Comparison of ENCODE assay signal across 16 cellular contexts in the genomic region with DNA sequence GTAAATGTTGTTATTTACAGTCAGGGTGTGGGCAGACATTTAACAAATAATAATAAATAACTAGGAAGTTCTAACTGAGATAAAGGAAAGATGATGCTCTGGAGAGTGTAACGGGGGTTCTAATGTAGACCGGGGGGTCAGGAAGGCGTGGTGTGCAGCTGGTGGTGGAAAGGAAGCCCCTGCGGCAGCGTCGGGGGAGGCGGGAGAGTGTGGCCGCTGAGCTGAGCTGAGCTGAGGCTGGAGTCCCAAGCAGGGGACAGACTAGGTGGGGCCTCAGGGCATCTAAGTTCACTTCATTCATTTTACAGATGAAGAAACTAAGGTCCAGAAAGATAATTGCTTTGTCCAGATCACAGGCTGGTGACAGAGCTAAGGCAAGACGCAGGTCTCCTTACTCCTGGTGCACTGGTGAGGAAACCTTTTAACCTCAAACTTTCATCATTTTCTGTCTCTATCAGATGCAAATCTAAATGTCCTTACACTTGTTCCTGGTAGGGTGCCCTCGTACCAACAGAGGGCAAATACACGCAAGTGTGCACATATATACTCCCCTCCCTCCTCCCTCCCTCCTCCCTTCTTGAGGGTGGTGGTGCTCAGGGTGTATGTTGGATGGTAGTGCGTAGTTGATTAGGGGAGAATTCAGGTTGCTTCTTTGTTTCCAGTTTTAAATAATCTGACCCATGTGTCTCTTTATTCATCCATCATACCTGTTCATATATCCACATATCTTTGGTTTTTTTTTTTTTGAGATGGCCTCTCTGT. TPM values are rescaled to one million over a fixed set of nuclear protein-coding genes. Genes with fewer than 3 reads are reported as not detected.
A peak's percentile ranks its signal among the peaks of the same experiment; 100 is the strongest.
DNase-seq lines count a peak whose midpoint lies in the region; ATAC-seq and TF ChIP-seq lines count a peak whose summit lies in the region.
"Had no signal": no experiment of that assay in that cellular context is flagged by ENCODE, and none has a peak within 500 bp of the region (broad histone marks: within the 10 kb centered on the region; RNA-seq: fewer than 3 reads in every experiment).

No MANE protein-coding gene starts in this region.

- TF ChIP-seq CTCF in glutamatergic neuron (IDR thresholded peaks at IDR 0.05; ENCODE audit: partially characterized antibody, unreplicated experiment) (no peak), esophagus muscularis mucosa (IDR thresholded peaks at IDR 0.05) (no peak), dorsolateral prefrontal cortex (IDR thresholded peaks at IDR 0.05 in 54 of 56, conservative IDR thresholded peaks at IDR 0.05 in 2 of 56; ENCODE audit: low read depth in 1 of 56, partially characterized antibody in 56 of 56) (no peak)

- no peak overlapping the region for H3K4me3 Mint-ChIP-seq in stimulated activated naive CD8-positive, alpha-beta T cell treated with anti-CD3 and anti-CD28 coated beads, Interleukin-15, amount 100 ng/mL, for 72 hours
- H3K4me3 Mint-ChIP-seq in glutamatergic neuron (ENCODE audit: unreplicated experiment): no peak overlapping the region
- H3K4me3 Mint-ChIP-seq: CD4-positive, alpha-beta T cell; H9 had no signal

- intact Hi-C loops in esophagus muscularis mucosa (cut with DNase I): no loop called here
- intact Hi-C loops in dorsolateral prefrontal cortex (cut with DNase I): no loop called here

- H3K4me3 ChIP-seq in esophagus muscularis mucosa: no peak overlapping the region
- H3K4me3 ChIP-seq in dorsolateral prefrontal cortex: no peak overlapping the region

- WGBS in esophagus muscularis mucosa: 58% methylated on average over 12 of the region's 12 CpGs

- peaks cover 35% of the 10 kb centered on the region for H3K27me3 Mint-ChIP-seq in stimulated activated naive CD8-positive, alpha-beta T cell treated with anti-CD3 and anti-CD28 coated beads, Interleukin-15, amount 100 ng/mL, for 72 hours
- H3K27me3 Mint-ChIP-seq in glutamatergic neuron (ENCODE audit: unreplicated experiment): peaks cover 2% of the 10 kb centered on the region

- peaks cover 0 to 12% (median 7%) of the 10 kb centered on the region in 4 donors for H3K4me1 ChIP-seq in esophagus muscularis mucosa

- DNase-seq in stimulated activated naive CD8-positive, alpha-beta T cell treated with anti-CD3 and anti-CD28 coated beads, Interleukin-15, amount 100 ng/mL, for 72 hours: no peak
- DNase-seq in stimulated activated naive CD8-positive, alpha-beta T cell treated with anti-CD3 and anti-CD28 coated beads, Interleukin-15, Interleukin-2, amounts not matched to agents 100 U/mL and 50 U/mL, for 24 hours: no peak
- DNase-seq in Kasumi-1 (lab: John Stamatoyannopoulos, UW): peak; percentile 13 to 33
- peak; percentile 26 for DNase-seq in glutamatergic neuron
- DNase-seq in esophagus muscularis mucosa (ENCODE audit: extremely low spot score): no peak
- no peak for DNase-seq in dorsolateral prefrontal cortex
- DNase-seq: ACHN; BE2C; Caco-2; CD4-positive, alpha-beta T cell; GDM1; GOT3; H9; IMR-90 had no signal

- peak; percentile 77 for ATAC-seq in stimulated activated naive CD8-positive, alpha-beta T cell treated with anti-CD3 and anti-CD28 coated beads, Interleukin-15, amount 100 ng/mL, for 72 hours
- no peak for ATAC-seq in stimulated activated naive CD8-positive, alpha-beta T cell treated with anti-CD3 and anti-CD28 coated beads, Interleukin-15, Interleukin-2, amounts not matched to agents 100 U/mL and 50 U/mL, for 24 hours
- ATAC-seq in GM21825 (IDR thresholded peaks at IDR 0.05; ENCODE audit: unreplicated experiment): no peak

- no peaks in the 10 kb centered on the region for H3K9me3 Mint-ChIP-seq in stimulated activated naive CD8-positive, alpha-beta T cell treated with anti-CD3 and anti-CD28 coated beads, Interleukin-15, amount 100 ng/mL, for 72 hours
- peaks cover 3% of the 10 kb centered on the region for H3K9me3 Mint-ChIP-seq in glutamatergic neuron (ENCODE audit: unreplicated experiment)
- H3K9me3 Mint-ChIP-seq: CD4-positive, alpha-beta T cell; H9 had no signal

- no peaks in the 10 kb centered on the region for H3K9me3 ChIP-seq in esophagus muscularis mucosa
- H3K9me3 ChIP-seq: BE2C, Caco-2 had no signal

- peaks cover 7% of the 10 kb centered on the region for H3K4me1 Mint-ChIP-seq in stimulated activated naive CD8-positive, alpha-beta T cell treated with anti-CD3 and anti-CD28 coated beads, Interleukin-15, amount 100 ng/mL, for 72 hours
- H3K4me1 Mint-ChIP-seq in glutamatergic neuron (ENCODE audit: low read depth, unreplicated experiment): peaks cover 28% of the 10 kb centered on the region

- TF ChIP-seq EP300 in esophagus muscularis mucosa (IDR thresholded peaks at IDR 0.05): no peak

- no peaks in the 10 kb centered on the region for H3K36me3 Mint-ChIP-seq in glutamatergic neuron (ENCODE audit: unreplicated experiment)

- H3K27me3 ChIP-seq in esophagus muscularis mucosa: no peaks in the 10 kb centered on the region
- peaks cover 0 to 5% (median 0%) of the 10 kb centered on the region in 45 donors for H3K27me3 ChIP-seq in dorsolateral prefrontal cortex
- H3K27me3 ChIP-seq: BE2C had no signal

- H3K27ac ChIP-seq in esophagus muscularis mucosa (replicated peaks in 1 of 4) (no peak overlapping the region), dorsolateral prefrontal cortex (no peak overlapping the region)
- H3K27ac ChIP-seq: C4-2B had no signal

- H3K27ac Mint-ChIP-seq in stimulated activated naive CD8-positive, alpha-beta T cell treated with anti-CD3 and anti-CD28 coated beads, Interleukin-15, amount 100 ng/mL, for 72 hours: peak overlapping the region in 1 of 2 donors; percentile 33
- H3K27ac Mint-ChIP-seq in glutamatergic neuron (ENCODE audit: unreplicated experiment): no peak overlapping the region
- H3K27ac Mint-ChIP-seq: CD4-positive, alpha-beta T cell had no signal

- no peak for TF ChIP-seq POLR2A in esophagus muscularis mucosa (IDR thresholded peaks at IDR 0.05; ENCODE audit: low read depth)

- no peaks in the 10 kb centered on the region for H3K36me3 ChIP-seq in esophagus muscularis mucosa
- H3K36me3 ChIP-seq: BE2C had no signal

RNA-seq across cellular contexts. Expression of a gene that starts 44.2 kb away (rescaled TPM):
- total RNA-seq in glutamatergic neuron (ENCODE audit: unreplicated experiment) (2.4 TPM), esophagus muscularis mucosa (1 to 10 TPM in 2 of 4 donors, under 1 TPM in 2; 0.13 to 3.7 (median 1.3) TPM), dorsolateral prefrontal cortex (10 to 100 TPM in 20 of 120 experiments, 1 to 10 TPM in 100; 3.9 to 20.8 (median 8.4) TPM)

Comparison
In these comparisons a context has a peak if more than half of its experiments do, and no peak if none do; other contexts are left out.
1. DNase-seq: peak in Kasumi-1 (2 of 2) and glutamatergic neuron (single experiment); none in stimulated activated naive CD8-positive, alpha-beta T cell treated with anti-CD3 and anti-CD28 coated beads, Interleukin-15, amount 100 ng/mL, for 72 hours (0 of 2), stimulated activated naive CD8-positive, alpha-beta T cell treated with anti-CD3 and anti-CD28 coated beads, Interleukin-15, Interleukin-2, amounts not matched to agents 100 U/mL and 50 U/mL, for 24 hours (single experiment), esophagus muscularis mucosa (single experiment) and dorsolateral prefrontal cortex (0 of 10).